21 cellular contexts compared by ENCODE assay signal in the genomic region with DNA sequence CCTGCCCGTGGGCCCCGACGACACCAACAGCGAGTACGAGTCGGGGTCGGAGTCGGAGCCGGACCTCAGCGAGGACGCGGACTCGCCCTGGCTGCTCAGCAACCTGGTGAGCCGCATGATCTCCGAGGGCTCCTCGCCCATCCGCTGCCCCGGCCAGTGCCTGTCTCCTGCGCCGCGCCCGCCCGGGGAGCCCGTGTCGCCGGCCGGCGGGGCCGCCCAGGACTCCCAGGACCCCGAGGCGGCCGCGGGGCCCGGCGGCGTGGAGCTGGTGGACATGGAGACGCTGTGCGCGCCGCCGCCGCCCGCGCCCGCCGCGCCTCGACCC. TPM values are rescaled to one million over a fixed set of nuclear protein-coding genes. Genes with fewer than 3 reads are reported as not detected.
DNase-seq lines count a peak whose midpoint lies in the region; ATAC-seq, FAIRE-seq and TF ChIP-seq lines count a peak whose summit lies in the region.
"Had no signal": no experiment of that assay in that cellular context is flagged by ENCODE, and none has a peak within 500 bp of the region (broad histone marks: within the 10 kb centered on the region; RNA-seq: fewer than 3 reads in every experiment).

No MANE protein-coding gene starts in this region.

- H3K56ac ChIP-seq in H9 (ENCODE audit: insufficient read length, low read depth, low read length), result no peak overlapping the region

- H4K91ac ChIP-seq in H9 (ENCODE audit: insufficient read length, low read depth, low read length), result no peak overlapping the region

- H3K4ac ChIP-seq in H9 (ENCODE audit: low read depth, low read length), result no peak overlapping the region

- no peaks in the 10 kb centered on the region for H4K20me1 ChIP-seq in H9 (ENCODE audit: control insufficient read depth, insufficient read depth, insufficient read length)
- H4K20me1 ChIP-seq in endothelial cell of umbilical vein (replicated peaks; ENCODE audit: control insufficient read depth, extremely low read depth, insufficient read depth, low read length), result no peaks in the 10 kb centered on the region
- no peaks in the 10 kb centered on the region; the same call in 1 of the 2 replicates for H4K20me1 ChIP-seq in PC-9 (ENCODE audit: insufficient read depth)

- H2BK5ac ChIP-seq in H9 (ENCODE audit: insufficient read length, low read length), result no peak overlapping the region

- H3F3A ChIP-seq in PC-9 (ENCODE audit: insufficient read depth, low read depth), result peaks cover 12% of the 10 kb centered on the region; the same call in 1 of the 2 replicates

- H2AFZ ChIP-seq in H9 (ENCODE audit: low read length) (no peak overlapping the region), endothelial cell of umbilical vein (ENCODE audit: low read depth, low read length) (no peak overlapping the region), PC-9 (no peak overlapping the region)

- POLR2A ChIA-PET in endothelial cell of umbilical vein (lab: Charles Lee) (no interaction called here), PC-9 (lab: Charles Lee; ENCODE audit: unreplicated experiment) (no interaction called here)

- no peak overlapping the region for H3K23ac ChIP-seq in H9 (ENCODE audit: insufficient read length, low read depth, low read length)

- H3K14ac ChIP-seq in H9 (ENCODE audit: insufficient read depth, low read length), result no peak overlapping the region

- no peak overlapping the region for H2BK120ac ChIP-seq in H9 (ENCODE audit: low read depth, low read length, poor library complexity, severe bottlenecking)

- peaks cover 3% of the 10 kb centered on the region for H3K23me2 ChIP-seq in H9 (ENCODE audit: insufficient read length, low read depth, low read length, poor library complexity, severe bottlenecking)

- H2BK20ac ChIP-seq in H9 (ENCODE audit: low read depth, low read length, poor library complexity, severe bottlenecking), result no peak overlapping the region

- intact Hi-C loops in endothelial cell of umbilical vein (cut with micrococcal nuclease), result no loop called here
- intact Hi-C loops in spleen (cut with DNase I; ENCODE audit: low total_unique reads), result no loop called here
- intact Hi-C loops in PC-9 (cut with micrococcal nuclease; ENCODE audit: unreplicated experiment), result no loop called here

- H3T11ph ChIP-seq in H9 (ENCODE audit: low read length), result no peak overlapping the region

- H3K27me3 Mint-ChIP-seq in H9 (ENCODE audit: low read depth), result peaks cover 44% of the 10 kb centered on the region

- in situ Hi-C loops in GM13977 (cut with MboI; ENCODE audit: low pct_unique_long_range_greater_than_20kb, low sequenced_read_pairs, unreplicated experiment), result no loop called here

- H3K4me1 ChIP-seq in H9 (ENCODE audit: insufficient read depth, low read length) (no peaks in the 10 kb centered on the region; the same call in 1 of the 2 replicates), endothelial cell of umbilical vein (ENCODE audit: control insufficient read depth, extremely low read depth, insufficient read depth, low read length) (no peaks in the 10 kb centered on the region), spleen (peaks cover 0 to 30% (median 16%) of the 10 kb centered on the region in 6 donors), PC-9 (replicated peaks; ENCODE audit: insufficient read depth) (no peaks in the 10 kb centered on the region)

- TF ChIP-seq POLR2A in endothelial cell of umbilical vein (IDR thresholded peaks at IDR 0.05; ENCODE audit: low read depth, low read length) (no peak), spleen (IDR thresholded peaks at IDR 0.05) (no peak)

- no CpG with 5 or more reads among the region's 48 CpGs for WGBS in H9 (ENCODE audit: extremely low coverage, insufficient read length, low lambda C conversion rate)
- 14 to 34% (median 33%) methylated on average over 26 to 48 of the region's 48 CpGs for WGBS in spleen, 5 donors

- H3K27me3 ChIP-seq in H9 (ENCODE audit: insufficient read depth, low read length) (peaks cover 4% of the 10 kb centered on the region; the same call in 1 of the 2 replicates), endothelial cell of umbilical vein (ENCODE audit: control insufficient read depth in 2 of 2, insufficient read depth in 2 of 2, low read length in 2 of 2) (peaks cover 35 to 37% of the 10 kb centered on the region in 2 experiments), spleen (replicated peaks in 1 of 7) (peaks cover 5 to 89% (median 51%) of the 10 kb centered on the region in 7 donors), PC-9 (ENCODE audit: insufficient read depth, low read depth) (peaks cover 81% of the 10 kb centered on the region)

- no peaks in the 10 kb centered on the region for H3K9me2 ChIP-seq in PC-9 (ENCODE audit: insufficient read depth)

- H3K27ac ChIP-seq in H9 (ENCODE audit: insufficient read length, low read depth, low read length), result no peak overlapping the region
- H3K27ac ChIP-seq in endothelial cell of umbilical vein (ENCODE audit: insufficient read depth, low read depth, low read length), result no peak overlapping the region
- no peak overlapping the region for H3K27ac ChIP-seq in spleen
- H3K27ac ChIP-seq in PC-9, result no peak overlapping the region
- H3K27ac ChIP-seq: A549, HL-60 had no signal

- no peak for FAIRE-seq in endothelial cell of umbilical vein (lab: Jason Lieb, UNC)
- FAIRE-seq: A549, G401.6, GM12891 had no signal

- H3K9me3 Mint-ChIP-seq in H9, result no peaks in the 10 kb centered on the region; a peak in 1 of 5 replicates
- H3K9me3 Mint-ChIP-seq: CD8-positive, alpha-beta T cell; IgD-negative memory B cell had no signal

- H4K8ac ChIP-seq in H9 (replicated peaks; ENCODE audit: insufficient read length, low read depth, low read length), result no peak overlapping the region

- H3K36me3 Mint-ChIP-seq in H9 (ENCODE audit: insufficient read depth in 1 of 3, low read depth in 3 of 3), result no peaks in the 10 kb centered on the region; a peak in 1 of 7 replicates
- H3K36me3 Mint-ChIP-seq: CD8-positive, alpha-beta T cell; IgD-negative memory B cell had no signal

- no peaks in the 10 kb centered on the region for H3K79me2 ChIP-seq in H9 (ENCODE audit: insufficient read depth, low read length)
- H3K79me2 ChIP-seq in endothelial cell of umbilical vein (ENCODE audit: control insufficient read depth, insufficient read depth, low read length), result no peaks in the 10 kb centered on the region
- no peaks in the 10 kb centered on the region for H3K79me2 ChIP-seq in PC-9 (ENCODE audit: low read depth)

- H2AK5ac ChIP-seq in H9 (ENCODE audit: insufficient read length, low read length), result no peak overlapping the region

- H3K9me3 ChIP-seq in H9 (ENCODE audit: control insufficient read depth, low read depth, low read length) (no peaks in the 10 kb centered on the region), endothelial cell of umbilical vein (replicated peaks; ENCODE audit: control insufficient read depth, insufficient read depth, low read length) (no peaks in the 10 kb centered on the region), spleen (no peaks in the 10 kb centered on the region), PC-9 (ENCODE audit: insufficient read depth, low read depth) (no peaks in the 10 kb centered on the region)
- H3K9me3 ChIP-seq: A549, HAP-1 had no signal

- no peak overlapping the region for H2BK12ac ChIP-seq in H9 (ENCODE audit: insufficient read length, low read depth, low read length)

- no peak overlapping the region for H3K4me3 Mint-ChIP-seq in H9
- H3K4me3 Mint-ChIP-seq: CD8-positive, alpha-beta T cell; HFFc6; IgD-negative memory B cell had no signal

- no peaks in the 10 kb centered on the region for H3K79me1 ChIP-seq in H9 (ENCODE audit: insufficient read depth, low read depth, low read length, poor library complexity, severe bottlenecking)

- no peaks in the 10 kb centered on the region for H3K36me3 ChIP-seq in endothelial cell of umbilical vein (ENCODE audit: control insufficient read depth in 2 of 2, extremely low read depth in 1 of 2, insufficient read depth in 2 of 2, low read length in 2 of 2)
- no peaks in the 10 kb centered on the region for H3K36me3 ChIP-seq in spleen
- H3K36me3 ChIP-seq in PC-9 (ENCODE audit: low read depth), result no peaks in the 10 kb centered on the region
- H3K36me3 ChIP-seq: HAP-1 had no signal

- H3K4me3 ChIP-seq in endothelial cell of umbilical vein (replicated peaks in 1 of 3; ENCODE audit: insufficient read depth in 1 of 3, low read depth in 1 of 3, low read length in 3 of 3), result no peak overlapping the region
- no peak overlapping the region for H3K4me3 ChIP-seq in spleen
- H3K4me3 ChIP-seq in PC-9, result no peak overlapping the region
- H3K4me3 ChIP-seq: A549, HAP-1 had no signal

- no peak for ATAC-seq in GM18873 (IDR thresholded peaks at IDR 0.05; ENCODE audit: low FRiP score, unreplicated experiment)
- ATAC-seq: A549; CD8-positive, alpha-beta T cell had no signal

- H3K18ac ChIP-seq in H9 (ENCODE audit: insufficient read length, low read depth, low read length), result no peak overlapping the region

- DNase-seq in GM13977 (ENCODE audit: low spot score) (peak; percentile 31), H9 (peak; percentile 41), endothelial cell of umbilical vein (ENCODE audit: low read depth, low spot score) (no peak), spleen (peak; percentile 48), SW480 (ENCODE audit: low spot score) (no peak), PC-9 (no peak)
- DNase-seq: COR-L47, HFFc6, KG1 had no signal

- H2BK15ac ChIP-seq in H9 (ENCODE audit: low read depth, low read length), result no peak overlapping the region

- H3K9me1 ChIP-seq in endothelial cell of umbilical vein (replicated peaks; ENCODE audit: control insufficient read depth, extremely low read depth, insufficient read depth, low read length), result no peaks in the 10 kb centered on the region

- CTCF ChIA-PET in endothelial cell of umbilical vein (lab: Charles Lee), result no interaction called here
- CTCF ChIA-PET in PC-9 (lab: Charles Lee), result no interaction called here

- no peak overlapping the region for H3K27ac Mint-ChIP-seq in H9
- H3K27ac Mint-ChIP-seq: CD14-positive monocyte; CD8-positive, alpha-beta T cell; HFFc6; IgD-negative memory B cell had no signal

- no peak for TF ChIP-seq CTCF in GM13977 (IDR thresholded peaks at IDR 0.05; ENCODE audit: extremely low read depth, insufficient read depth, missing control alignments)
- TF ChIP-seq CTCF in H9 (conservative IDR thresholded peaks at IDR 0.05), result no peak
- no peak for TF ChIP-seq CTCF in endothelial cell of umbilical vein (IDR thresholded peaks at IDR 0.05; ENCODE audit: extremely low read depth in 1 of 2, insufficient read depth in 1 of 2, low read depth in 1 of 2, low read length in 2 of 2)
- TF ChIP-seq CTCF in spleen (IDR thresholded peaks at IDR 0.05 in 8 of 11, conservative IDR thresholded peaks at IDR 0.05 in 3 of 11), result no peak
- TF ChIP-seq CTCF in PC-9 (conservative IDR thresholded peaks at IDR 0.05), result no peak

- H4K5ac ChIP-seq in H9 (ENCODE audit: insufficient read length, low read depth, low read length), result no peak overlapping the region

- dilution Hi-C loops in endothelial cell of umbilical vein (cut with MboI; ENCODE audit: extremely low pct_ligation_motif_present, low sequenced_read_pairs), result no loop called here

- H3K4me1 Mint-ChIP-seq in H9, result peaks cover 13 to 14% of the 10 kb centered on the region in 2 experiments

- H3K4me2 ChIP-seq in H9 (ENCODE audit: insufficient read depth, insufficient read length, low read length), result no peak overlapping the region
- no peak overlapping the region for H3K4me2 ChIP-seq in endothelial cell of umbilical vein (ENCODE audit: insufficient read depth, low read length)
- no peak overlapping the region for H3K4me2 ChIP-seq in PC-9
- H3K4me2 ChIP-seq: A549 had no signal

- H3K9ac ChIP-seq in H9 (ENCODE audit: extremely low read depth, insufficient read length, low read length) (no peak overlapping the region), endothelial cell of umbilical vein (replicated peaks; ENCODE audit: extremely low read depth, insufficient read depth, low read length) (no peak overlapping the region)

- no TSS peak for BruUV-seq in endothelial cell of umbilical vein (replicated peaks; lab: Mats Ljungman, UMichigan)
- BruUV-seq in PC-9 (replicated peaks; lab: Mats Ljungman, UMichigan), result no TSS peak

RNA-seq across cellular contexts. Expression of a gene that starts 3.6 kb away (rescaled TPM):
- total RNA-seq in H9 (2021), result 5.7 and 5.9 TPM in 2 replicates
- total RNA-seq in endothelial cell of umbilical vein, result 0.31 and 0.37 TPM in 2 replicates
- 0.18 and 0.21 TPM in 2 replicates for polyA plus RNA-seq in endothelial cell of umbilical vein
- 0.06 and 0.13 TPM in 2 replicates for polyA plus RNA-seq in endothelial cell of umbilical vein (2011; cell fraction: cytosol; rRNA removed)
- polyA plus RNA-seq in endothelial cell of umbilical vein (2011; cell fraction: nucleus; rRNA removed), result 0.09 and 0.11 TPM in 2 replicates
- polyA plus RNA-seq in endothelial cell of umbilical vein (2012), result 0.15 TPM in 2 replicates
- 0.06 TPM in 1 of 2 replicates, not detected in the other for polyA minus RNA-seq in endothelial cell of umbilical vein
- not detected for polyA minus RNA-seq in endothelial cell of umbilical vein (2011; cell fraction: cytosol; rRNA and poly(A)+ RNA removed)
- 0.10 TPM in 1 of 2 replicates, not detected in the other for polyA minus RNA-seq in endothelial cell of umbilical vein (2011; cell fraction: nucleus; rRNA and poly(A)+ RNA removed)
- 1 to 10 TPM in 3 of 7 donors, under 1 TPM in 4; 0.64 to 2.7 (median 0.79) TPM for total RNA-seq in spleen
- under 1 TPM; 0.22 to 0.99 (median 0.29) TPM for polyA plus RNA-seq in spleen
- total RNA-seq in PC-9 (2021), result 0.79 and 0.88 TPM in 2 replicates
- polyA plus RNA-seq: CD14-positive monocyte, IgD-negative memory B cell had no signal

RNA-seq across cellular contexts. Expression of a gene that starts 21.6 kb away (rescaled TPM):
- total RNA-seq in H9 (2021) (64.1 and 64.9 TPM in 2 replicates), endothelial cell of umbilical vein (57.7 and 62.4 TPM in 2 replicates), spleen (100 to 1,000 TPM in 5 of 7 donors, 10 to 100 TPM in 2; 94.4 to 142 (median 111) TPM), PC-9 (2021) (60.0 and 70.4 TPM in 2 replicates)
- polyA plus RNA-seq in endothelial cell of umbilical vein (67.5 and 70.6 TPM in 2 replicates), spleen (100 to 1,000 TPM; 161 to 502 (median 339) TPM)
- 25.8 and 37.8 TPM in 2 replicates for polyA plus RNA-seq in endothelial cell of umbilical vein (2011; cell fraction: cytosol; rRNA removed)
- 320 and 353 TPM in 2 replicates for polyA plus RNA-seq in endothelial cell of umbilical vein (2011; cell fraction: nucleus; rRNA removed)
- 37.9 and 43.3 TPM in 2 replicates for polyA plus RNA-seq in endothelial cell of umbilical vein (2012)
- 21.1 and 22.4 TPM in 2 replicates for polyA minus RNA-seq in endothelial cell of umbilical vein
- 2.5 TPM for polyA minus RNA-seq in endothelial cell of umbilical vein (2011; cell fraction: cytosol; rRNA and poly(A)+ RNA removed)
- polyA minus RNA-seq in endothelial cell of umbilical vein (2011; cell fraction: nucleus; rRNA and poly(A)+ RNA removed), result 28.0 and 29.8 TPM in 2 replicates

RNA-seq across cellular contexts. Expression of a gene that starts 23.7 kb away (rescaled TPM):
- total RNA-seq in H9 (2021) (10.3 and 11.0 TPM in 2 replicates), endothelial cell of umbilical vein (19.3 and 22.3 TPM in 2 replicates), spleen (10 to 100 TPM; 51.0 to 80.2 (median 58.7) TPM), PC-9 (2021) (16.6 and 23.7 TPM in 2 replicates)
- polyA plus RNA-seq in endothelial cell of umbilical vein (33.6 and 47.7 TPM in 2 replicates), spleen (100 to 1,000 TPM in 1 of 3 donors, 10 to 100 TPM in 2; 26.0 to 108 (median 86.7) TPM)
- polyA plus RNA-seq in endothelial cell of umbilical vein (2011; cell fraction: cytosol; rRNA removed), result 10.9 and 16.5 TPM in 2 replicates
- 63.1 and 81.2 TPM in 2 replicates for polyA plus RNA-seq in endothelial cell of umbilical vein (2011; cell fraction: nucleus; rRNA removed)
- polyA plus RNA-seq in endothelial cell of umbilical vein (2012), result 17.5 and 28.3 TPM in 2 replicates
- 6.4 and 8.9 TPM in 2 replicates for polyA minus RNA-seq in endothelial cell of umbilical vein
- 3.2 TPM for polyA minus RNA-seq in endothelial cell of umbilical vein (2011; cell fraction: cytosol; rRNA and poly(A)+ RNA removed)
- 7.6 and 14.0 TPM in 2 replicates for polyA minus RNA-seq in endothelial cell of umbilical vein (2011; cell fraction: nucleus; rRNA and poly(A)+ RNA removed)

RNA-seq across cellular contexts. Expression of a gene that starts 26.0 kb away (rescaled TPM):
- total RNA-seq in H9 (2021) (65.7 and 68.3 TPM in 2 replicates), endothelial cell of umbilical vein (3.6 and 7.1 TPM in 2 replicates), spleen (10 to 100 TPM; 25.0 to 46.4 (median 31.5) TPM), PC-9 (2021) (66.2 and 72.2 TPM in 2 replicates)
- polyA plus RNA-seq in endothelial cell of umbilical vein (7.0 and 7.1 TPM in 2 replicates), spleen (10 to 100 TPM; 23.6 to 55.3 (median 37.0) TPM)
- polyA plus RNA-seq in endothelial cell of umbilical vein (2011; cell fraction: cytosol; rRNA removed), result 0.93 and 1.9 TPM in 2 replicates
- 45.1 and 59.0 TPM in 2 replicates for polyA plus RNA-seq in endothelial cell of umbilical vein (2011; cell fraction: nucleus; rRNA removed)
- 5.2 and 7.4 TPM in 2 replicates for polyA plus RNA-seq in endothelial cell of umbilical vein (2012)
- polyA minus RNA-seq in endothelial cell of umbilical vein, result 5.2 and 5.3 TPM in 2 replicates
- polyA minus RNA-seq in endothelial cell of umbilical vein (2011; cell fraction: cytosol; rRNA and poly(A)+ RNA removed), result 2.4 TPM
- 6.6 and 7.4 TPM in 2 replicates for polyA minus RNA-seq in endothelial cell of umbilical vein (2011; cell fraction: nucleus; rRNA and poly(A)+ RNA removed)

RNA-seq across cellular contexts. Expression of a gene that starts 41.5 kb away (rescaled TPM):
- total RNA-seq in H9 (2021) (0.85 and 0.97 TPM in 2 replicates), endothelial cell of umbilical vein (not detected in 2 replicates), spleen (1 to 10 TPM in 1 of 7 donors, not detected in 6; 3.0 TPM), PC-9 (2021) (not detected in 2 replicates)
- polyA plus RNA-seq in endothelial cell of umbilical vein (not detected in 2 replicates), spleen (under 1 TPM in 1 of 3 donors, not detected in 2; 0.50 TPM)
- not detected in 2 replicates for polyA plus RNA-seq in endothelial cell of umbilical vein (2011; cell fraction: cytosol; rRNA removed)
- not detected in 2 replicates for polyA plus RNA-seq in endothelial cell of umbilical vein (2011; cell fraction: nucleus; rRNA removed)
- not detected in 2 replicates for polyA plus RNA-seq in endothelial cell of umbilical vein (2012)
- polyA minus RNA-seq in endothelial cell of umbilical vein, result not detected in 2 replicates
- polyA minus RNA-seq in endothelial cell of umbilical vein (2011; cell fraction: cytosol; rRNA and poly(A)+ RNA removed), result not detected
- not detected in 2 replicates for polyA minus RNA-seq in endothelial cell of umbilical vein (2011; cell fraction: nucleus; rRNA and poly(A)+ RNA removed)
- total RNA-seq: CD8-positive, alpha-beta T cell; HFFc6; LHCN-M2 had no signal
- polyA plus RNA-seq: AG04450, BJ, IgD-negative memory B cell had no signal

Comparison
In these comparisons a context has a peak if more than half of its experiments do, and no peak if none do; other contexts are left out.
1. DNase-seq: peak in GM13977 (single experiment), H9 (single experiment) and spleen (single experiment); none in endothelial cell of umbilical vein (single experiment), SW480 (single experiment) and PC-9 (0 of 2).